1 cellular context compared by ENCODE assay signal in genomic region chr1:161727343-161727924, GRCh38.
TF ChIP-seq lines count a peak whose summit lies in the region.

No MANE protein-coding gene starts in this region.

TF ChIP-seq in H1, 55 proteins besides CTCF, POLR2A, EP300 and RAD21:
- TF ChIP-seq SIN3A (conservative IDR thresholded peaks at IDR 0.05 in 1 of 2, IDR thresholded peaks at IDR 0.05 in 1 of 2; ENCODE audit: low read depth in 1 of 2, low read length in 2 of 2) (0 out of 4 replicates have a peak, but pooled peaks of 1 of the 2 experiments have one; percentile 37), BCL11A (IDR thresholded peaks at IDR 0.05; ENCODE audit: low read depth in 2 of 2, low read length in 2 of 2) (no peak), NANOG (IDR thresholded peaks at IDR 0.05; ENCODE audit: insufficient read depth, low read depth, low read length, poor library complexity, severe bottlenecking) (no peak), KDM1A (IDR thresholded peaks at IDR 0.05; ENCODE audit: borderline replicate concordance, low read length) (no peak; the same call in 1 of the 2 replicates), SIRT6 (IDR thresholded peaks at IDR 0.05; ENCODE audit: low read length) (no peak), CHD2 (IDR thresholded peaks at IDR 0.05; ENCODE audit: low read length) (no peak), KDM4A (IDR thresholded peaks at IDR 0.05; ENCODE audit: low read depth, low read length, severe bottlenecking) (peak; percentile 4), HDAC6 (IDR thresholded peaks at IDR 0.05; ENCODE audit: low read depth, low read length) (no peak), ASH2L (IDR thresholded peaks at IDR 0.05; ENCODE audit: low read length) (peak; percentile 86), GABPA (IDR thresholded peaks at IDR 0.05; ENCODE audit: borderline replicate concordance, insufficient read depth, low read length) (no peak), EZH2 (IDR thresholded peaks at IDR 0.05; ENCODE audit: low read depth, low read length, severe bottlenecking) (no peak), RBBP5 (IDR thresholded peaks at IDR 0.05; ENCODE audit: borderline replicate concordance, low read depth, low read length) (peak; percentile 27; the same call in 1 of the 2 replicates), TBP (IDR thresholded peaks at IDR 0.05; ENCODE audit: low read depth, low read length) (0 out of 2 replicates have a peak, but pooled peaks have one; percentile 11), SIX5 (IDR thresholded peaks at IDR 0.05; ENCODE audit: low read depth, low read length) (no peak), JUN (IDR thresholded peaks at IDR 0.05; ENCODE audit: low read depth, low read length) (no peak)
